Comparison of ENCODE assay signal across 21 cellular contexts in the genomic region with DNA sequence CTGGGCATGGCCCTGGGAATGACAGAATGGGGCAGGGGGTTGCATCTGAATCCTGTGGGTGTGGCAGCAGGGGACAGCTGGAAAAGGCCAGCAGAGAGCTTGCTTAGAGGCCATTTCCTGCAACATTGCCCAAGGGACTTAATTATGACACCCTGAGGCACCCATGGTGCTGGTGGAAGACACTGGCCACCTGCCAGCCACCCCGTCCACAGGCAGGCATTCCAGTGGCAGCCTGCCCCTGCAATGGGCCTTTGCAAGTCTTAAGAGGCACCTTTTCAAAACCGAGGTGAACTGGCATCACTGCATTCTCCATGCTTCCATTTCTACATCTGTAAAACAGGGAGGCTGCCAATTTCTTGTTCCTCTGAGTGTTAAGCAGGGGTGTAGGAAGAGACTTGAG. TPM values are rescaled to one million over a fixed set of nuclear protein-coding genes. Genes with fewer than 3 reads are reported as not detected.
DNase-seq lines count a peak whose midpoint lies in the region; ATAC-seq lines count a peak whose summit lies in the region.
"Had no signal": no experiment of that assay in that cellular context is flagged by ENCODE, and none has a peak within 500 bp of the region (broad histone marks: within the 10 kb centered on the region; RNA-seq: fewer than 3 reads in every experiment).

No MANE protein-coding gene starts in this region.

- DNase-seq in NCI-H1092 treated with DMSO at 0.1 percent for 48 hours (lab: John Stamatoyannopoulos, UW): peak; percentile 14
- DNase-seq in NCI-H1092 (lab: John Stamatoyannopoulos, UW): no peak
- no peak for DNase-seq in CD4-positive, alpha-beta memory T cell
- no peak for DNase-seq in activated naive CD8-positive, alpha-beta T cell treated with anti-CD3 and anti-CD28 coated beads, Interleukin-2, amount 10 ng/mL, durations not matched to agents 7 days and 5 days
- DNase-seq in neuronal stem cell (ENCODE audit: low spot score): no peak
- DNase-seq in HuH-7 (ENCODE audit: low spot score): no peak
- DNase-seq: 8988T; activated CD8-positive, alpha-beta memory T cell treated with anti-CD3 and anti-CD28 coated beads, Interleukin-2, amount 50 U/mL, for 48 hours; activated naive CD4-positive, alpha-beta T cell treated with anti-CD3 and anti-CD28 coated beads for 36 hours; dorsolateral prefrontal cortex; esophagus squamous epithelium; HCEC 1CT; NCI-H2171 treated with DMSO at 0.1 percent for 48 hours; NK-92 treated with Interleukin-12 subunit alpha and Interleukin-12 subunit beta, amount 100 ng/mL, for 24 hours; RPMI8226 had no signal

- H2BK120ac ChIP-seq in neuronal stem cell (ENCODE audit: low read depth, low read length): no peak overlapping the region

- H3K4ac ChIP-seq in neuronal stem cell (ENCODE audit: low read length): no peak overlapping the region

- H3K9me3 Mint-ChIP-seq in CD4-positive, alpha-beta memory T cell: peaks cover 0 to 2% (median 0%) of the 10 kb centered on the region in 8 donors
- no peaks in the 10 kb centered on the region for H3K9me3 Mint-ChIP-seq in activated naive CD8-positive, alpha-beta T cell treated with anti-CD3 and anti-CD28 coated beads, Interleukin-2, amount 10 ng/mL, durations not matched to agents 7 days and 5 days
- H3K9me3 Mint-ChIP-seq: activated naive CD4-positive, alpha-beta T cell treated with anti-CD3 and anti-CD28 coated beads for 36 hours had no signal

- no peak overlapping the region for H2BK5ac ChIP-seq in neuronal stem cell (ENCODE audit: low read length)

- peaks cover 26% of the 10 kb centered on the region for H3K36me3 ChIP-seq in CD4-positive, alpha-beta memory T cell (ENCODE audit: insufficient read depth, low read length)
- peaks cover 3 to 23% of the 10 kb centered on the region in 2 donors for H3K36me3 ChIP-seq in neuronal stem cell (replicated peaks in 1 of 2; ENCODE audit: control insufficient read depth in 2 of 2, insufficient read depth in 2 of 2, low read length in 2 of 2)
- H3K36me3 ChIP-seq: prostate gland had no signal

- no peak overlapping the region for H4K8ac ChIP-seq in neuronal stem cell (ENCODE audit: low read depth, low read length)

- no peak overlapping the region for H3K4me3 ChIP-seq in CD4-positive, alpha-beta memory T cell (ENCODE audit: low read length in 2 of 2)
- H3K4me3 ChIP-seq in neuronal stem cell (ENCODE audit: low read length in 2 of 2): peak overlapping the region in 1 of 2 donors; percentile 2
- H3K4me3 ChIP-seq: esophagus squamous epithelium, hepatocyte, prostate gland, suprapubic skin had no signal

- ATAC-seq in activated naive CD8-positive, alpha-beta T cell treated with anti-CD3 and anti-CD28 coated beads, Interleukin-2, amount 10 ng/mL, durations not matched to agents 7 days and 5 days (ENCODE audit: low read depth): no peak
- ATAC-seq in HG02981 (IDR thresholded peaks at IDR 0.05; ENCODE audit: unreplicated experiment) (no peak), GM18520 (IDR thresholded peaks at IDR 0.05; ENCODE audit: unreplicated experiment) (no peak)
- ATAC-seq: HepG2 had no signal

- peak overlapping the region; percentile 32 for H3K9ac ChIP-seq in neuronal stem cell (ENCODE audit: low read depth, low read length, poor library complexity)

- peaks cover 39% of the 10 kb centered on the region for H3K4me1 ChIP-seq in CD4-positive, alpha-beta memory T cell (ENCODE audit: insufficient read depth, low read length)
- peaks cover 13% of the 10 kb centered on the region in 2 donors for H3K4me1 ChIP-seq in neuronal stem cell (ENCODE audit: control insufficient read depth in 2 of 2, insufficient read depth in 1 of 2, low read depth in 1 of 2, low read length in 2 of 2)

- H3K18ac ChIP-seq in neuronal stem cell (ENCODE audit: low read length): no peak overlapping the region

- no CpG with 5 or more reads among the region's 2 CpGs for WGBS in neuronal stem cell (ENCODE audit: extremely low coverage in 2 of 2, insufficient read length in 2 of 2, insufficient replicate concordance in 1 of 2), 2 donors

- no peak overlapping the region for H3K27ac ChIP-seq in CD4-positive, alpha-beta memory T cell (ENCODE audit: low read depth, low read length)
- no peak overlapping the region for H3K27ac ChIP-seq in neuronal stem cell (replicated peaks; ENCODE audit: low read length)
- H3K27ac ChIP-seq: esophagus squamous epithelium, hepatocyte, prostate gland, suprapubic skin had no signal

- peaks cover 2% of the 10 kb centered on the region for H3K79me1 ChIP-seq in neuronal stem cell (ENCODE audit: low read depth, low read length)

- intact Hi-C loops in CD4-positive, alpha-beta memory T cell (cut with micrococcal nuclease): loop anchor here (10.0 kb wide), 1 partner anchor 245 kb away; no protein-coding TSS in a partner anchor

- no peaks in the 10 kb centered on the region for H3K9me3 ChIP-seq in CD4-positive, alpha-beta memory T cell (ENCODE audit: control insufficient read depth in 1 of 2, low read length in 2 of 2)
- H3K9me3 ChIP-seq in neuronal stem cell (replicated peaks in 1 of 2; ENCODE audit: control insufficient read depth in 2 of 2, insufficient read depth in 1 of 2, low read depth in 1 of 2, low read length in 2 of 2): no peaks in the 10 kb centered on the region
- H3K9me3 ChIP-seq: esophagus squamous epithelium, prostate gland, suprapubic skin had no signal

- peaks cover 20 to 67% (median 44%) of the 10 kb centered on the region in 4 donors for H3K4me1 Mint-ChIP-seq in CD4-positive, alpha-beta memory T cell
- peaks cover 37% of the 10 kb centered on the region for H3K4me1 Mint-ChIP-seq in activated naive CD8-positive, alpha-beta T cell treated with anti-CD3 and anti-CD28 coated beads, Interleukin-2, amount 10 ng/mL, durations not matched to agents 7 days and 5 days

- no peak overlapping the region for H3K4me2 ChIP-seq in neuronal stem cell (ENCODE audit: insufficient read depth, low read length, poor library complexity, severe bottlenecking)
- H3K4me2 ChIP-seq: hepatocyte had no signal

- no peak overlapping the region for H2BK12ac ChIP-seq in neuronal stem cell (ENCODE audit: low read length)

- H3K4me3 Mint-ChIP-seq in CD4-positive, alpha-beta memory T cell: peak overlapping the region in 2 of 8 donors; percentile 39 to 72
- no peak overlapping the region for H3K4me3 Mint-ChIP-seq in activated naive CD8-positive, alpha-beta T cell treated with anti-CD3 and anti-CD28 coated beads, Interleukin-2, amount 10 ng/mL, durations not matched to agents 7 days and 5 days
- H3K4me3 Mint-ChIP-seq: activated naive CD4-positive, alpha-beta T cell treated with anti-CD3 and anti-CD28 coated beads for 36 hours had no signal

- H2BK15ac ChIP-seq in neuronal stem cell (ENCODE audit: low read length): no peak overlapping the region

- no peak overlapping the region for H2AK5ac ChIP-seq in neuronal stem cell (ENCODE audit: low read depth, low read length)

- H4K91ac ChIP-seq in neuronal stem cell (ENCODE audit: low read depth, low read length, poor library complexity): no peak overlapping the region

- POLR2A ChIA-PET in CD4-positive, alpha-beta memory T cell (lab: Charles Lee; ENCODE audit: partially characterized antibody): interaction anchor here (1.0 to 7.4 kb wide), 3 partner anchors 11 to 76 kb away, joined by 3 to 176 read pairs (median 90); no protein-coding TSS in a partner anchor
- POLR2A ChIA-PET in activated naive CD8-positive, alpha-beta T cell treated with anti-CD3 and anti-CD28 coated beads, Interleukin-2, amount 10 ng/mL, durations not matched to agents 7 days and 5 days (lab: Charles Lee): interaction anchor here (4.5 to 7.0 kb wide), 2 partner anchors 16 to 21 kb away, joined by 23 to 110 read pairs; a partner anchor contains a TSS

- H3K14ac ChIP-seq in neuronal stem cell (ENCODE audit: low read length): no peak overlapping the region

- peaks cover 4 to 42% of the 10 kb centered on the region in 2 donors for H3K36me3 Mint-ChIP-seq in CD4-positive, alpha-beta memory T cell
- H3K36me3 Mint-ChIP-seq in activated naive CD8-positive, alpha-beta T cell treated with anti-CD3 and anti-CD28 coated beads, Interleukin-2, amount 10 ng/mL, durations not matched to agents 7 days and 5 days: peaks cover 9% of the 10 kb centered on the region

- H3K27me3 ChIP-seq in CD4-positive, alpha-beta memory T cell (ENCODE audit: insufficient read depth, low read length): no peaks in the 10 kb centered on the region
- peaks cover 0 to 15% (median 0%) of the 10 kb centered on the region in 3 experiments for H3K27me3 ChIP-seq in neuronal stem cell (ENCODE audit: control insufficient read depth in 3 of 3, insufficient read depth in 3 of 3, low read depth in 1 of 3, low read length in 3 of 3)
- H3K27me3 ChIP-seq: dorsolateral prefrontal cortex, esophagus squamous epithelium, hepatocyte, suprapubic skin had no signal

- H2AFZ ChIP-seq in neuronal stem cell (ENCODE audit: low read length): no peak overlapping the region
- H2AFZ ChIP-seq: hepatocyte had no signal

- no peak overlapping the region for H3K23ac ChIP-seq in neuronal stem cell (ENCODE audit: low read depth, low read length, poor library complexity)

- no peaks in the 10 kb centered on the region for H3K27me3 Mint-ChIP-seq in CD4-positive, alpha-beta memory T cell
- no peaks in the 10 kb centered on the region for H3K27me3 Mint-ChIP-seq in activated naive CD8-positive, alpha-beta T cell treated with anti-CD3 and anti-CD28 coated beads, Interleukin-2, amount 10 ng/mL, durations not matched to agents 7 days and 5 days

- CTCF ChIA-PET in CD4-positive, alpha-beta memory T cell (lab: Charles Lee; ENCODE audit: partially characterized antibody): interaction anchor here (8.8 to 9.1 kb wide), 2 partner anchors 14 to 24 kb away, joined by 111 to 181 read pairs; no protein-coding TSS in a partner anchor

- H3K27ac Mint-ChIP-seq in CD4-positive, alpha-beta memory T cell: peak overlapping the region in 5 of 7 donors; percentile 53 to 82 (median 63)
- peak overlapping the region; percentile 51 for H3K27ac Mint-ChIP-seq in activated naive CD8-positive, alpha-beta T cell treated with anti-CD3 and anti-CD28 coated beads, Interleukin-2, amount 10 ng/mL, durations not matched to agents 7 days and 5 days

RNA-seq across cellular contexts. Expression of a gene that starts 21.6 kb away (rescaled TPM):
- under 1 TPM; 0.44 to 0.52 TPM for total RNA-seq in CD4-positive, alpha-beta memory T cell
- polyA plus RNA-seq in CD4-positive, alpha-beta memory T cell: under 1 TPM in 1 of 2 donors, not detected in 1; 0.05 TPM
- total RNA-seq in activated naive CD8-positive, alpha-beta T cell treated with anti-CD3 and anti-CD28 coated beads, Interleukin-2, amount 10 ng/mL, durations not matched to agents 7 days and 5 days: 1 to 10 TPM in 1 of 2 experiments, under 1 TPM in 1; 0.94 to 1.2 TPM
- 0.25 TPM for polyA plus RNA-seq in neuronal stem cell (2013, experiment 1 of 2)
- 0.18 TPM for polyA plus RNA-seq in neuronal stem cell (2013, experiment 2 of 2)
